8 cellular contexts compared by ENCODE assay signal in the genomic region with DNA sequence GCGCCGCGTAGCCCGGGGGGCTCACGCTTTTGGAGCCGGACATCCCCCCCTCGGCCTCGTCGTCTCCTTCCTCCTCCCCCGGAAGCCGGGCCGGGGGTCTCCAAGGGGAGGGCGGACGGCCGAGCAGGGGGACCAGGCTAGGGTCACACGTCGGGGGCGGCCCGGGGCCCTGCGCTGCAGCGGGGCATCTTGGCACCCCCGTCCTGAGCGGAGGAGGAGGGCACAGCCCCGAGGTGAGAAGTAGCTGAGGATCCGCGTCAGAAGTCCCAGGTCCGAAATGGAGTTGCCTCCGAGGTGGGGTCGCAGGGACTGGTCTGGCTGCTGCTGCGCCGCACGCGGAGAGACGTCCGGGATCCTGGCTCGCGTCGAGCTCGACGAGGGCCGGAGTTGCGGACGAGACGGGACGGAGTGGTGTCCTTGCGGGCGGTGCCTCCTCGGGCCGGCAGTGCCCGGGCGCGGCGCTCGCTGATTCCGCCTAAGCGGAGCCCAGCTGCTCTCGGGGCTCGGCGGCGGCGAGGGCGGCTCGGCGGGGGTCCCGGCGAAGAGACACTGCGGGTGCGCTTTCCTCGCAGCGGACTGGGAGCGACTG. TPM values are rescaled to one million over a fixed set of nuclear protein-coding genes. Genes with fewer than 3 reads are reported as not detected.
DNase-seq lines count a peak whose midpoint lies in the region; ATAC-seq and TF ChIP-seq lines count a peak whose summit lies in the region.

A gene (minus strand): TSS at position 588 of the 589 bp plus-strand sequence. CDS start 545 bp downstream, at position 43.

- H3K27ac Mint-ChIP-seq in IgD-negative memory B cell, result no peak within 1 kb of the TSS

- peaks cover 20% of the 10 kb centered on the region for H3K27me3 ChIP-seq in BE2C
- peaks cover 26% of the 10 kb centered on the region for H3K27me3 ChIP-seq in colonic mucosa
- no peaks in the 10 kb centered on the region for H3K27me3 ChIP-seq in lung (ENCODE audit: control insufficient read depth, insufficient read depth)
- H3K27me3 ChIP-seq in thoracic aorta (replicated peaks; ENCODE audit: insufficient read depth), result no peaks in the 10 kb centered on the region

- intact Hi-C loops in colonic mucosa (cut with DNase I), result no loop called here

- H3K9ac ChIP-seq in colonic mucosa (ENCODE audit: low read depth in 2 of 2, low read length in 2 of 2), result peak within 1 kb of the TSS in 1 of 2 donors; percentile 65

- H3K4me1 ChIP-seq in BE2C (no peaks in the 10 kb centered on the region), colonic mucosa (peaks cover 6% of the 10 kb centered on the region), lung (ENCODE audit: control insufficient read depth in 2 of 2, insufficient read depth in 2 of 2, low read length in 2 of 2) (peaks cover 4 to 15% of the 10 kb centered on the region in 2 donors), thoracic aorta (ENCODE audit: control insufficient read depth in 1 of 2, low read depth in 2 of 2) (peaks cover 7 to 26% of the 10 kb centered on the region in 2 donors)

- H3K4me3 Mint-ChIP-seq in IgD-negative memory B cell, result peak within 1 kb of the TSS in 3 of 4 donors; percentile 55 to 78 (median 73)

- no peaks in the 10 kb centered on the region for H3K36me3 Mint-ChIP-seq in IgD-negative memory B cell

- H3K9me3 Mint-ChIP-seq in IgD-negative memory B cell, result no peaks in the 10 kb centered on the region

- H3K36me3 ChIP-seq in BE2C (no peaks in the 10 kb centered on the region), colonic mucosa (no peaks in the 10 kb centered on the region), lung (ENCODE audit: control insufficient read depth in 2 of 2, insufficient read depth in 2 of 2, low read length in 2 of 2) (no peaks in the 10 kb centered on the region), thoracic aorta (no peaks in the 10 kb centered on the region)

- H3K4me1 Mint-ChIP-seq in IgD-negative memory B cell, result peaks cover 1 to 5% (median 3%) of the 10 kb centered on the region in 3 donors

- WGBS in lung, 2 donors, result 1 to 3% methylated on average over 57 to 71 of the region's 71 CpGs

- H3K27ac ChIP-seq in colonic mucosa (peak within 1 kb of the TSS; percentile 44), lung (ENCODE audit: low read depth in 1 of 2, low read length in 1 of 2) (peak within 1 kb of the TSS in 1 of 2 donors; percentile 96), thoracic aorta (peak within 1 kb of the TSS; percentile 88 to 93)

- peak; percentile 19 for DNase-seq in BE2C
- peak; percentile 48 for DNase-seq in colonic mucosa
- DNase-seq in lung (ENCODE audit: low spot score), result no peak
- no peak for DNase-seq in thoracic aorta (ENCODE audit: low spot score)

- peaks cover 36% of the 10 kb centered on the region for H3K27me3 Mint-ChIP-seq in IgD-negative memory B cell

- ATAC-seq in lung (ENCODE audit: insufficient read depth, low FRiP score) (no peak), thoracic aorta (ENCODE audit: insufficient number of reproducible peaks, low FRiP score, low read depth) (no peak), HG03460 (IDR thresholded peaks at IDR 0.05; ENCODE audit: unreplicated experiment) (no peak), HG03045 (IDR thresholded peaks at IDR 0.05; ENCODE audit: unreplicated experiment) (no peak), GM21786 (IDR thresholded peaks at IDR 0.05; ENCODE audit: unreplicated experiment) (no peak)

- peak within 1 kb of the TSS; percentile 68 for H3K4me3 ChIP-seq in BE2C (ENCODE audit: low read depth, low read length)
- peak within 1 kb of the TSS; percentile 55 for H3K4me3 ChIP-seq in colonic mucosa
- H3K4me3 ChIP-seq in lung, result peak within 1 kb of the TSS; percentile 39
- peak within 1 kb of the TSS; percentile 89 for H3K4me3 ChIP-seq in thoracic aorta

- TF ChIP-seq CTCF in BE2C (IDR thresholded peaks at IDR 0.05; ENCODE audit: low read depth, low read length), result no peak
- TF ChIP-seq CTCF in colonic mucosa (IDR thresholded peaks at IDR 0.05), result no peak
- TF ChIP-seq CTCF in lung (IDR thresholded peaks at IDR 0.05; ENCODE audit: control extremely low read depth, extremely low read depth), result no peak
- no peak for TF ChIP-seq CTCF in thoracic aorta (IDR thresholded peaks at IDR 0.05)

- H3K9me3 ChIP-seq in BE2C (no peaks in the 10 kb centered on the region), colonic mucosa (no peaks in the 10 kb centered on the region), lung (ENCODE audit: control insufficient read depth in 2 of 2, insufficient read depth in 1 of 2, low read length in 1 of 2) (peaks cover 0 to 4% of the 10 kb centered on the region in 2 donors), thoracic aorta (no peaks in the 10 kb centered on the region)

RNA-seq across cellular contexts. Expression of the gene that starts here (rescaled TPM):
- 10.2 TPM for polyA plus RNA-seq in BE2C (2012; ENCODE audit: insufficient read depth, insufficient read length, low read depth)
- polyA plus RNA-seq in IgD-negative memory B cell (not detected), lung (1 to 10 TPM; 1.2 to 1.7 TPM)
- total RNA-seq in colonic mucosa (1 to 10 TPM; 5.6 to 7.8 TPM), lung (1 to 10 TPM; 3.2 to 8.4 TPM), thoracic aorta (100 to 1,000 TPM; 104 to 123 TPM)

Comparison
In these comparisons a context has a peak if more than half of its experiments do, and no peak if none do; other contexts are left out.
1. RNA of the gene that starts here (total RNA-seq): 104 to 123 TPM in thoracic aorta; 3.2 to 8.4 TPM in lung and 5.6 to 7.8 TPM in colonic mucosa; every median in the first group is over 10 times any median in the second.
2. DNase-seq: peak in BE2C (single experiment) and colonic mucosa (single experiment); none in lung (single experiment) and thoracic aorta (single experiment).
3. H3K4me3 ChIP-seq: peak in every context shown above with its lines; median percentile 89 in thoracic aorta; 68 in BE2C; 55 in colonic mucosa; 39 in lung.